Comparison of ENCODE assay signal across 13 cellular contexts in genomic region chr17:58414596-58414997, GRCh38. TPM values are rescaled to one million over a fixed set of nuclear protein-coding genes. Genes with fewer than 3 reads are reported as not detected.
A peak's percentile ranks its signal among the peaks of the same experiment; 100 is the strongest.
DNase-seq lines count a peak whose midpoint lies in the region; ATAC-seq and TF ChIP-seq lines count a peak whose summit lies in the region.
"Had no signal": no experiment of that assay in that cellular context is flagged by ENCODE, and none has a peak within 500 bp of the region (broad histone marks: within the 10 kb centered on the region; RNA-seq: fewer than 3 reads in every experiment).

No MANE protein-coding gene starts in this region.

- intact Hi-C loops in cardiac septum (cut with DNase I): no loop called here
- intact Hi-C loops in body of pancreas (cut with DNase I): no loop called here
- intact Hi-C loops in right lobe of liver (cut with DNase I): no loop called here
- intact Hi-C loops in upper lobe of right lung (cut with DNase I): no loop called here

- peak overlapping the region; percentile 51 for H3K4me3 ChIP-seq in cardiac muscle cell
- H3K4me3 ChIP-seq in body of pancreas: peak overlapping the region; percentile 1 to 42
- H3K4me3 ChIP-seq in right lobe of liver: peak overlapping the region in 2 of 3 donors; percentile 43 to 59
- H3K4me3 ChIP-seq in upper lobe of right lung: peak overlapping the region; percentile 41

- TF ChIP-seq CTCF in cardiac muscle cell (IDR thresholded peaks at IDR 0.05; ENCODE audit: low read depth, low read length) (no peak), body of pancreas (IDR thresholded peaks at IDR 0.05) (no peak), right lobe of liver (IDR thresholded peaks at IDR 0.05) (no peak), upper lobe of right lung (IDR thresholded peaks at IDR 0.05) (no peak)

- H3K27ac ChIP-seq in cardiac muscle cell: no peak overlapping the region
- H3K27ac ChIP-seq in body of pancreas: peak overlapping the region; percentile 37 to 95 (median 92)
- peak overlapping the region in 1 of 3 donors; percentile 86 for H3K27ac ChIP-seq in right lobe of liver
- H3K27ac ChIP-seq in upper lobe of right lung: no peak overlapping the region

- H3K27me3 ChIP-seq in cardiac muscle cell (no peaks in the 10 kb centered on the region), body of pancreas (no peaks in the 10 kb centered on the region), right lobe of liver (no peaks in the 10 kb centered on the region), upper lobe of right lung (no peaks in the 10 kb centered on the region)

- H3K9me3 ChIP-seq in cardiac muscle cell (ENCODE audit: low read depth): no peaks in the 10 kb centered on the region
- no peaks in the 10 kb centered on the region for H3K9me3 ChIP-seq in body of pancreas
- no peaks in the 10 kb centered on the region for H3K9me3 ChIP-seq in right lobe of liver
- H3K9me3 ChIP-seq in upper lobe of right lung: no peaks in the 10 kb centered on the region

- H3K36me3 ChIP-seq in cardiac muscle cell: no peaks in the 10 kb centered on the region
- no peaks in the 10 kb centered on the region for H3K36me3 ChIP-seq in body of pancreas (replicated peaks in 1 of 2; ENCODE audit: insufficient read depth in 1 of 2, low read depth in 2 of 2)
- no peaks in the 10 kb centered on the region for H3K36me3 ChIP-seq in right lobe of liver
- H3K36me3 ChIP-seq in upper lobe of right lung: no peaks in the 10 kb centered on the region

- TF ChIP-seq POLR2A in body of pancreas (IDR thresholded peaks at IDR 0.05) (no peak), right lobe of liver (IDR thresholded peaks at IDR 0.05) (no peak)

- peaks cover 31% of the 10 kb centered on the region for H3K4me1 ChIP-seq in cardiac muscle cell (ENCODE audit: low read depth)
- H3K4me1 ChIP-seq in body of pancreas: peaks cover 49% of the 10 kb centered on the region
- H3K4me1 ChIP-seq in right lobe of liver: peaks cover 0 to 32% (median 7%) of the 10 kb centered on the region in 4 donors
- no peaks in the 10 kb centered on the region for H3K4me1 ChIP-seq in upper lobe of right lung

- ATAC-seq in body of pancreas: no peak
- no peak for ATAC-seq in right lobe of liver
- no peak for ATAC-seq in upper lobe of right lung
- ATAC-seq in HG03460 (IDR thresholded peaks at IDR 0.05; ENCODE audit: unreplicated experiment): no peak

- WGBS in body of pancreas, 2 donors: 25 to 37% methylated on average over 3 of the region's 3 CpGs
- WGBS in right lobe of liver (ENCODE audit: insufficient coverage, low coverage, low lambda C conversion rate, missing lambda C conversion rate): 63% methylated on average over 3 of the region's 3 CpGs

- DNase-seq in cardiac muscle cell (ENCODE audit: low read depth in 1 of 2, low spot score in 1 of 2) (no peak), cardiac septum (ENCODE audit: low spot score) (no peak), body of pancreas (peak; percentile 17 to 39 (median 24)), right lobe of liver (no peak), upper lobe of right lung (no peak), OCI-M2 (lab: John Stamatoyannopoulos, UW; ENCODE audit: unreplicated experiment) (no peak)
- no peak for DNase-seq in activated CD8-positive, alpha-beta memory T cell treated with anti-CD3 and anti-CD28 coated beads, Interleukin-2, amount 50 U/mL, for 48 hours
- DNase-seq: activated CD4-positive, alpha-beta T cell treated with anti-CD3 and anti-CD28 coated beads for 48 hours; central memory CD4-positive, alpha-beta T cell; NCI-H187 treated with DMSO at 0.1 percent for 48 hours had no signal

RNA-seq across cellular contexts. Expression of gene RNF43, which starts 2.7 kb away (rescaled TPM):
- total RNA-seq in cardiac muscle cell (8.6 and 8.7 TPM in 2 replicates), cardiac septum (1.6 TPM), body of pancreas (10 to 100 TPM in 1 of 2 donors, 1 to 10 TPM in 1; 8.3 to 10.5 TPM), right lobe of liver (10 to 100 TPM in 2 of 6 experiments, 1 to 10 TPM in 4; 1.7 to 11.5 (median 6.0) TPM), upper lobe of right lung (7.5 TPM)
- polyA plus RNA-seq in cardiac muscle cell: 5.0 and 9.4 TPM in 2 replicates
- total RNA-seq: skeletal muscle tissue had no signal
- polyA plus RNA-seq: AG04450 had no signal

Comparison
In these comparisons a context has a peak if more than half of its experiments do, and no peak if none do; other contexts are left out.
1. DNase-seq: peak in body of pancreas (4 of 4); none in cardiac muscle cell (0 of 2), cardiac septum (single experiment), right lobe of liver (0 of 3), upper lobe of right lung (single experiment), activated CD8-positive, alpha-beta memory T cell treated with anti-CD3 and anti-CD28 coated beads, Interleukin-2, amount 50 U/mL, for 48 hours (single experiment) and OCI-M2 (single experiment).
2. H3K27ac ChIP-seq: peak in body of pancreas (4 of 4); none in cardiac muscle cell (single experiment) and upper lobe of right lung (single experiment).
3. Peak in every context shown above with its lines, with median percentiles within 50 percentile points of each other: H3K4me3 ChIP-seq.